22 cellular contexts compared by ENCODE assay signal in the genomic region with DNA sequence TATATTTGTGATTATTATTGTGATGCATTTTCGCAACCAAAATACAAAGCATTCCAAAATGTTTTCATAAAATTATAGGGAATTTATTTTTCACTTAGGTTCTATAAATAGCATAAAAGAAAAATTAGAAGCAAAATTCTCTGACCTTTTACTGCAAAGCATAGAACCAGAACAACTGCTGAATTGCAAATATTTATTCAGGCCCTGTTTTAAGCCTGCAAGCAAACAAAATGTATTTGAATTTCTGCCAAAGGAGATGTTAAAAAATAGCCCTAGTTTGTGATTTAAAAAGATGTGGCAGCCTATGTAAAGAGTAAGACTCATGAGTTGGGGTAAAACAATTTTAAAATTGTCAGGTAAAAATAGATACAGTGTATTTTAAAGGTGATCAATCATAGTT.
"Had no signal": no experiment of that assay in that cellular context is flagged by ENCODE, and none has a peak within 500 bp of the region (broad histone marks: within the 10 kb centered on the region; RNA-seq: fewer than 3 reads in every experiment).

No MANE protein-coding gene starts in this region.

- H3K9me3 ChIP-seq: gastroesophageal sphincter, sigmoid colon, suprapubic skin had no signal

- H3K4me1 ChIP-seq: gastroesophageal sphincter, neural progenitor cell, sigmoid colon, suprapubic skin had no signal

- H3K36me3 ChIP-seq: gastroesophageal sphincter, neural progenitor cell, sigmoid colon, suprapubic skin had no signal

- H3K27ac Mint-ChIP-seq: activated naive CD4-positive, alpha-beta T cell treated with anti-CD3 and anti-CD28 coated beads, Interleukin-2, amount 50 U/mL, for 72 hours; activated T-cell treated with anti-CD3 and anti-CD28 coated beads, Interleukin-2, amount 50 U/mL, for 24 hours; neural progenitor cell; T-helper 17 cell; type B pancreatic cell had no signal

- H3K4me1 Mint-ChIP-seq: central memory CD8-positive, alpha-beta T cell; neural progenitor cell; T-helper 17 cell had no signal

- H3K4me3 ChIP-seq: gastroesophageal sphincter, hepatocyte, lung, neural progenitor cell, sigmoid colon, suprapubic skin had no signal

- H3K9me3 Mint-ChIP-seq: activated naive CD4-positive, alpha-beta T cell treated with anti-CD3 and anti-CD28 coated beads, Interleukin-2, amount 50 U/mL, for 72 hours; neural progenitor cell had no signal

- H3K27ac ChIP-seq: gastroesophageal sphincter, hepatocyte, neural progenitor cell, sigmoid colon, suprapubic skin had no signal

- DNase-seq: activated CD4-positive, alpha-beta T cell treated with anti-CD3 and anti-CD28 coated beads, Interleukin-2, amount 50 U/mL, for 1 hour; activated effector memory CD4-positive, alpha-beta T cell treated with Interleukin-2 at 50 U/mL for 16 hours; activated T-cell treated with anti-CD3 and anti-CD28 coated beads, Interleukin-2, amount 50 U/mL, for 24 hours; amniotic stem cell; effector memory CD4-positive, alpha-beta T cell; kidney glomerular epithelial cell; midbrain; sigmoid colon; stimulated activated CD4-positive, alpha-beta T cell treated with anti-CD3 and anti-CD28 coated beads, Interleukin-12 subunit alpha, Interleukin-12 subunit beta, amount 100 ng/mL, for 4 hours; stimulated activated CD4-positive, alpha-beta T cell treated with anti-CD3 and anti-CD28 coated beads, Interleukin-4, amount 100 ng/mL, for 1 hour; stimulated activated CD8-positive, alpha-beta memory T cell treated with anti-CD3 and anti-CD28 coated beads, Interleukin-4, amount 100 ng/mL, for 48 hours; stimulated activated naive CD8-positive, alpha-beta T cell treated with anti-CD3 and anti-CD28 coated beads, Interleukin-15, Interleukin-2, amounts not matched to agents 100 U/mL and 50 U/mL, for 24 hours; T-helper 17 cell had no signal

- H3K36me3 Mint-ChIP-seq: activated naive CD4-positive, alpha-beta T cell treated with anti-CD3 and anti-CD28 coated beads, Interleukin-2, amount 50 U/mL, for 72 hours; neural progenitor cell; type B pancreatic cell had no signal

- H3K27me3 Mint-ChIP-seq: activated T-cell treated with anti-CD3 and anti-CD28 coated beads, Interleukin-2, amount 50 U/mL, for 24 hours; brain; central memory CD8-positive, alpha-beta T cell; T-helper 17 cell; type B pancreatic cell had no signal

- H3K4me3 Mint-ChIP-seq: activated T-cell treated with anti-CD3 and anti-CD28 coated beads, Interleukin-2, amount 50 U/mL, for 24 hours; brain; central memory CD8-positive, alpha-beta T cell; neural progenitor cell; T-helper 17 cell; type B pancreatic cell had no signal

- H3K27me3 ChIP-seq: gastroesophageal sphincter, hepatocyte, neural progenitor cell, sigmoid colon, suprapubic skin had no signal

- ATAC-seq: activated naive CD4-positive, alpha-beta T cell treated with anti-CD3 and anti-CD28 coated beads, Interleukin-2, amount 50 U/mL, for 72 hours; gastroesophageal sphincter; stimulated activated naive CD8-positive, alpha-beta T cell treated with anti-CD3 and anti-CD28 coated beads, Interleukin-15, Interleukin-2, amounts not matched to agents 100 U/mL and 50 U/mL, for 24 hours; T-helper 17 cell had no signal
